In the genomic region with DNA sequence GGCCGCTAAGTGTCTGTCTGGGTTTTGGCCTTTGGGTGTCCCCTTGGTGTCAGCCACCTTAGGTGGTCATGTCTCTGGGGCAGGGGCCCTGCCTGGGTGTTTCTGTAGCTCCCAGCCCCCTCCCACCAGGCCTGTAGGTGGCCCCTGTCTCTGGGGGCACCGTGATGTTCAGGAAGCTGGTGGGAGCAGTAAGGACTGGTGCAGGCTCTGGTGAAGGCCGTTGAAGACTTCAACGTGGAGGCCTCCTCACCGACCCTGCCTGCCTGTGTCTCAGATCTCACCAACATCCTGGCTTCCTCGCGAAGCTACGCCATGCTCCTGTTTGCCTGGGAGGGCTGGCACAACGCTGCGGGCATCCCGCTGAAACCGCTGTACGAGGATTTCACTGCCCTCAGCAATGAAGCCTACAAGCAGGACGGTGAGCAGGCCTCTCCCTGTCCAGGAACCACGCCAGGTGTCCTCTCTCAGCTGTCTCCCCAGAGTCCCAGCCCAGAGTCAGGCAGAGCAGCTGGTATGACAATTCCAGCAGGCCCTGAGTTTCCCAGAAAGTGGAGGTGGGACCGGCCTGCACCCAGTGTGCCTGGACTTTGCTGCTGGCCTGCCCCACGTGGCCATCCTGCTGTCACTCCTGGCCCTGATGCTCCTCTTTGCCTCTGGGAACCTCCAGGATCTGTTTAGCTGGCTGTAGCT, we compare ENCODE assay signal across 15 cellular contexts.
DNase-seq lines count a peak whose midpoint lies in the region; ATAC-seq and TF ChIP-seq lines count a peak whose summit lies in the region.
"Had no signal": no experiment of that assay in that cellular context is flagged by ENCODE, and none has a peak within 500 bp of the region (broad histone marks: within the 10 kb centered on the region; RNA-seq: fewer than 3 reads in every experiment).

No MANE protein-coding gene starts in this region.

- DNase-seq in NCI-H524 (lab: John Stamatoyannopoulos, UW) (peak; percentile 37 to 77), NCI-H524 treated with DMSO at 0.1 percent for 48 hours (lab: John Stamatoyannopoulos, UW) (no peak), NCI-H1694 treated with DMSO at 0.1 percent for 48 hours (lab: John Stamatoyannopoulos, UW) (peak; percentile 64), COR-L47 (lab: John Stamatoyannopoulos, UW) (no peak)
- no peak for DNase-seq in central memory CD8-positive, alpha-beta T cell (ENCODE audit: low spot score in 2 of 2)
- DNase-seq in stimulated activated effector memory CD8-positive, alpha-beta T cell treated with anti-CD3 and anti-CD28 coated beads, Interleukin-12 subunit alpha, Interleukin-12 subunit beta, amount 100 ng/mL, for 72 hours (ENCODE audit: low spot score in 2 of 2), result no peak

- TF ChIP-seq CTCF in parathyroid adenoma (IDR thresholded peaks at IDR 0.05), result no peak

- H3K27ac Mint-ChIP-seq in central memory CD8-positive, alpha-beta T cell (ENCODE audit: low read depth), result no peak overlapping the region
- H3K27ac Mint-ChIP-seq in stimulated activated effector memory CD8-positive, alpha-beta T cell treated with anti-CD3 and anti-CD28 coated beads, Interleukin-12 subunit alpha, Interleukin-12 subunit beta, amount 100 ng/mL, for 72 hours, result no peak overlapping the region
- H3K27ac Mint-ChIP-seq: memory B cell had no signal

- H3K27me3 Mint-ChIP-seq in central memory CD8-positive, alpha-beta T cell, result peaks cover 48% of the 10 kb centered on the region

- ATAC-seq in central memory CD8-positive, alpha-beta T cell (replicated peaks; ENCODE audit: extremely low read depth, poor library complexity, severe bottlenecking), result no peak
- ATAC-seq in GM19351 (IDR thresholded peaks at IDR 0.05; ENCODE audit: unreplicated experiment), result no peak
- ATAC-seq in stimulated activated effector memory CD8-positive, alpha-beta T cell treated with anti-CD3 and anti-CD28 coated beads, Interleukin-12 subunit alpha, Interleukin-12 subunit beta, amount 100 ng/mL, for 72 hours, result no peak

- no peaks in the 10 kb centered on the region for H3K9me3 Mint-ChIP-seq in central memory CD8-positive, alpha-beta T cell
- H3K9me3 Mint-ChIP-seq in stimulated activated effector memory CD8-positive, alpha-beta T cell treated with anti-CD3 and anti-CD28 coated beads, Interleukin-12 subunit alpha, Interleukin-12 subunit beta, amount 100 ng/mL, for 72 hours, result no peaks in the 10 kb centered on the region
- H3K9me3 Mint-ChIP-seq: memory B cell; naive thymus-derived CD8-positive, alpha-beta T cell had no signal

- H3K27ac ChIP-seq in parathyroid adenoma, result peak overlapping the region; percentile 97
- H3K27ac ChIP-seq: BLaER1, foreskin keratinocyte, psoas muscle, skin epidermis had no signal

- H2AFZ ChIP-seq in parathyroid adenoma, result no peak overlapping the region

- H3K4me1 Mint-ChIP-seq in central memory CD8-positive, alpha-beta T cell, result peaks cover 13% of the 10 kb centered on the region
- H3K4me1 Mint-ChIP-seq in stimulated activated effector memory CD8-positive, alpha-beta T cell treated with anti-CD3 and anti-CD28 coated beads, Interleukin-12 subunit alpha, Interleukin-12 subunit beta, amount 100 ng/mL, for 72 hours, result peaks cover 25% of the 10 kb centered on the region

- peaks cover 51% of the 10 kb centered on the region for H3K4me1 ChIP-seq in parathyroid adenoma
- H3K4me1 ChIP-seq: foreskin keratinocyte had no signal

- H3K36me3 Mint-ChIP-seq in central memory CD8-positive, alpha-beta T cell (ENCODE audit: insufficient read depth), result peaks cover 11% of the 10 kb centered on the region
- H3K36me3 Mint-ChIP-seq in stimulated activated effector memory CD8-positive, alpha-beta T cell treated with anti-CD3 and anti-CD28 coated beads, Interleukin-12 subunit alpha, Interleukin-12 subunit beta, amount 100 ng/mL, for 72 hours, result no peaks in the 10 kb centered on the region
- H3K36me3 Mint-ChIP-seq: memory B cell; naive thymus-derived CD8-positive, alpha-beta T cell had no signal

- no peak overlapping the region for H3K4me3 ChIP-seq in parathyroid adenoma (ENCODE audit: low read depth, low read length)
- H3K4me3 ChIP-seq: A549, BLaER1, psoas muscle, skin epidermis had no signal

- peaks cover 8% of the 10 kb centered on the region for H3K79me2 ChIP-seq in parathyroid adenoma

- H3K36me3 ChIP-seq in parathyroid adenoma (ENCODE audit: control insufficient read depth, insufficient read depth, low read length), result no peaks in the 10 kb centered on the region
- H3K36me3 ChIP-seq: BLaER1 had no signal

- H3K4me3 Mint-ChIP-seq in central memory CD8-positive, alpha-beta T cell, result peak overlapping the region; percentile 79
- no peak overlapping the region for H3K4me3 Mint-ChIP-seq in stimulated activated effector memory CD8-positive, alpha-beta T cell treated with anti-CD3 and anti-CD28 coated beads, Interleukin-12 subunit alpha, Interleukin-12 subunit beta, amount 100 ng/mL, for 72 hours

- no peaks in the 10 kb centered on the region for H3K9me3 ChIP-seq in parathyroid adenoma (ENCODE audit: control insufficient read depth, low read length)
- H3K9me3 ChIP-seq: A549, BLaER1, psoas muscle had no signal

- H3K27me3 ChIP-seq in parathyroid adenoma (ENCODE audit: control insufficient read depth, insufficient read depth, low read length), result no peaks in the 10 kb centered on the region

- H3K4me2 ChIP-seq in parathyroid adenoma (ENCODE audit: low read length), result no peak overlapping the region

- H3K9ac ChIP-seq in parathyroid adenoma, result peak overlapping the region; percentile 23
- H3K9ac ChIP-seq: BLaER1 had no signal

Comparison
In these comparisons a context has a peak if more than half of its experiments do, and no peak if none do; other contexts are left out.
1. DNase-seq: peak in NCI-H524 (2 of 2) and NCI-H1694 treated with DMSO at 0.1 percent for 48 hours (single experiment); none in NCI-H524 treated with DMSO at 0.1 percent for 48 hours (single experiment), central memory CD8-positive, alpha-beta T cell (0 of 2), COR-L47 (single experiment) and stimulated activated effector memory CD8-positive, alpha-beta T cell treated with anti-CD3 and anti-CD28 coated beads, Interleukin-12 subunit alpha, Interleukin-12 subunit beta, amount 100 ng/mL, for 72 hours (0 of 2).